17 cellular contexts compared by ENCODE assay signal in the genomic region with DNA sequence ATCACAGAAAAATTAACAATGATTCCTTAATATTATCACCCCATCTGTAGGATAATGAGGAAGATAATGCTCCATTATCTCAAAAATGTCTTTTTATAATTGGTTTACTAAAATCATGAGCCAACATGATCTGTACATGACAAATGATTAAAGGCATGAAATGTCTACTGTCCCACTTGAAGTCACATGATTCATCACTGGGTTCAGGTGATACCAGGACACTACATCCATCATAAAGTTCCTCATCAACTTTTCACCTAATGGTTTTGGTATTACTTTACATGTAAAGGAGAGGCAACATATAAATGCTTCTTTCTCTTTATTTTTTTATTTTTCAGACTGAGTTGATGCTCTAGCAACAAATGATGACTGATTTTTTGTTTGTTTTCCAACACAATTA.
DNase-seq lines count a peak whose midpoint lies in the region; ATAC-seq, FAIRE-seq and TF ChIP-seq lines count a peak whose summit lies in the region.
"Had no signal": no experiment of that assay in that cellular context is flagged by ENCODE, and none has a peak within 500 bp of the region (broad histone marks: within the 10 kb centered on the region; RNA-seq: fewer than 3 reads in every experiment).

No MANE protein-coding gene starts in this region.

- DNase-seq in activated CD4-positive, alpha-beta T cell treated with anti-CD3 and anti-CD28 coated beads, Interleukin-2, amount 10 ng/mL, durations not matched to agents 7 days and 5 days: no peak
- DNase-seq in activated CD4-positive, alpha-beta T cell treated with anti-CD3 and anti-CD28 coated beads for 4 hours: no peak
- DNase-seq in A549 (ENCODE audit: low read depth in 1 of 2, low spot score in 1 of 2) (no peak), T-helper 17 cell (no peak), astrocyte (ENCODE audit: low read depth) (no peak), SJCRH30 (no peak), NCI-H146 (lab: John Stamatoyannopoulos, UW) (no peak), Kasumi-1 (lab: John Stamatoyannopoulos, UW) (no peak)
- DNase-seq: AML-193, COR-L47, KG1, NCI-H1436, NCI-H2081, NCI-H510A had no signal

- H3K36me3 Mint-ChIP-seq in activated CD4-positive, alpha-beta T cell treated with anti-CD3 and anti-CD28 coated beads, Interleukin-2, amount 10 ng/mL, durations not matched to agents 7 days and 5 days (ENCODE audit: low read depth): peaks cover 70% of the 10 kb centered on the region
- H3K36me3 Mint-ChIP-seq in T-helper 17 cell (ENCODE audit: low read depth): peaks cover 17% of the 10 kb centered on the region
- peaks cover 23% of the 10 kb centered on the region for H3K36me3 Mint-ChIP-seq in astrocyte (ENCODE audit: low read depth, unreplicated experiment)

- peaks cover 5% of the 10 kb centered on the region for H4K20me1 ChIP-seq in astrocyte (ENCODE audit: insufficient read depth, low read length)

- no peak for TF ChIP-seq POLR2A in A549 (IDR thresholded peaks at IDR 0.05; ENCODE audit: low read length)

- H3K4me1 Mint-ChIP-seq in activated CD4-positive, alpha-beta T cell treated with anti-CD3 and anti-CD28 coated beads, Interleukin-2, amount 10 ng/mL, durations not matched to agents 7 days and 5 days: peaks cover 62% of the 10 kb centered on the region
- H3K4me1 Mint-ChIP-seq in T-helper 17 cell (peaks cover 16% of the 10 kb centered on the region), astrocyte (ENCODE audit: low read depth, unreplicated experiment) (peaks cover 29% of the 10 kb centered on the region)
- H3K4me1 Mint-ChIP-seq: CD14-positive monocyte had no signal

- no peak overlapping the region for H2AFZ ChIP-seq in astrocyte (ENCODE audit: low read depth, low read length)

- H3K9me3 ChIP-seq in A549: no peaks in the 10 kb centered on the region
- no peaks in the 10 kb centered on the region for H3K9me3 ChIP-seq in T-helper 17 cell (ENCODE audit: control insufficient read depth, low read length, poor library complexity, severe bottlenecking)
- H3K9me3 ChIP-seq in astrocyte (ENCODE audit: insufficient read depth, low read depth, low read length): no peaks in the 10 kb centered on the region
- H3K9me3 ChIP-seq in SJCRH30 (replicated peaks): no peaks in the 10 kb centered on the region

- peaks cover 40% of the 10 kb centered on the region for H3K36me3 ChIP-seq in astrocyte (ENCODE audit: insufficient read depth, low read length)
- H3K36me3 ChIP-seq in SJCRH30: peaks cover 33% of the 10 kb centered on the region

- no peak for TF ChIP-seq RAD21 in A549 (conservative IDR thresholded peaks at IDR 0.05 in 1 of 2, IDR thresholded peaks at IDR 0.05 in 1 of 2)

- no peak overlapping the region for H3K9ac ChIP-seq in astrocyte (ENCODE audit: low read length)

- no peak overlapping the region for H3K27ac ChIP-seq in A549
- H3K27ac ChIP-seq in astrocyte (ENCODE audit: low read depth, low read length): no peak overlapping the region
- no peak overlapping the region for H3K27ac ChIP-seq in SJCRH30

- no peak overlapping the region for H3K4me3 Mint-ChIP-seq in activated CD4-positive, alpha-beta T cell treated with anti-CD3 and anti-CD28 coated beads, Interleukin-2, amount 10 ng/mL, durations not matched to agents 7 days and 5 days
- H3K4me3 Mint-ChIP-seq in T-helper 17 cell: no peak overlapping the region
- no peak overlapping the region for H3K4me3 Mint-ChIP-seq in astrocyte (ENCODE audit: unreplicated experiment)
- H3K4me3 Mint-ChIP-seq: CD14-positive monocyte had no signal

- ATAC-seq in A549: no peak
- no peak for ATAC-seq in T-helper 17 cell

- H3K4me3 ChIP-seq in A549 (no peak overlapping the region), astrocyte (ENCODE audit: insufficient read depth, low read depth, low read length) (no peak overlapping the region), SJCRH30 (no peak overlapping the region)

- H3K27me3 ChIP-seq in astrocyte (ENCODE audit: insufficient read depth, low read length) (no peaks in the 10 kb centered on the region), SJCRH30 (no peaks in the 10 kb centered on the region)

- TF ChIP-seq CTCF in A549 (IDR thresholded peaks at IDR 0.05): no peak
- TF ChIP-seq CTCF in astrocyte (IDR thresholded peaks at IDR 0.05; ENCODE audit: insufficient read depth, low read depth, low read length): no peak

- POLR2A ChIA-PET in activated CD4-positive, alpha-beta T cell treated with anti-CD3 and anti-CD28 coated beads, Interleukin-2, amount 10 ng/mL, durations not matched to agents 7 days and 5 days (lab: Charles Lee): no interaction called here
- POLR2A ChIA-PET in A549 (lab: Yijun Ruan, JAX): no interaction called here

- CTCF ChIA-PET in activated CD4-positive, alpha-beta T cell treated with anti-CD3 and anti-CD28 coated beads, Interleukin-2, amount 10 ng/mL, durations not matched to agents 7 days and 5 days (lab: Charles Lee): no interaction called here
- CTCF ChIA-PET in A549 (lab: Yijun Ruan, JAX): no interaction called here

- no peak for FAIRE-seq in A549 (lab: Jason Lieb, UNC)
- no peak for FAIRE-seq in astrocyte (lab: Jason Lieb, UNC)
- FAIRE-seq: GM12892, H1 had no signal

- no peak overlapping the region for H3K4me2 ChIP-seq in A549
- H3K4me2 ChIP-seq in astrocyte (ENCODE audit: low read length): no peak overlapping the region

- peak overlapping the region; percentile 87 for H3K27ac Mint-ChIP-seq in activated CD4-positive, alpha-beta T cell treated with anti-CD3 and anti-CD28 coated beads, Interleukin-2, amount 10 ng/mL, durations not matched to agents 7 days and 5 days
- peak overlapping the region; percentile 32 for H3K27ac Mint-ChIP-seq in T-helper 17 cell
- peak overlapping the region; percentile 79 for H3K27ac Mint-ChIP-seq in astrocyte (ENCODE audit: unreplicated experiment)

- H3K4me1 ChIP-seq in A549: no peaks in the 10 kb centered on the region
- H3K4me1 ChIP-seq in astrocyte (ENCODE audit: insufficient read depth, low read length): peaks cover 21% of the 10 kb centered on the region
- no peaks in the 10 kb centered on the region for H3K4me1 ChIP-seq in SJCRH30

- H3K27me3 Mint-ChIP-seq in activated CD4-positive, alpha-beta T cell treated with anti-CD3 and anti-CD28 coated beads, Interleukin-2, amount 10 ng/mL, durations not matched to agents 7 days and 5 days: no peaks in the 10 kb centered on the region
- H3K27me3 Mint-ChIP-seq in T-helper 17 cell (no peaks in the 10 kb centered on the region), astrocyte (ENCODE audit: low read depth, unreplicated experiment) (no peaks in the 10 kb centered on the region)

- H3K79me2 ChIP-seq in astrocyte (ENCODE audit: insufficient read depth, low read length): no peaks in the 10 kb centered on the region

- TF ChIP-seq EP300 in A549 (IDR thresholded peaks at IDR 0.05): no peak

- no peaks in the 10 kb centered on the region for H3K9me3 Mint-ChIP-seq in activated CD4-positive, alpha-beta T cell treated with anti-CD3 and anti-CD28 coated beads, Interleukin-2, amount 10 ng/mL, durations not matched to agents 7 days and 5 days
- no peaks in the 10 kb centered on the region for H3K9me3 Mint-ChIP-seq in astrocyte (ENCODE audit: unreplicated experiment)
- H3K9me3 Mint-ChIP-seq: CD14-positive monocyte had no signal

TF ChIP-seq in A549, 52 proteins besides CTCF, POLR2A, EP300 and RAD21:
- TF ChIP-seq MAFK (IDR thresholded peaks at IDR 0.05; ENCODE audit: partially characterized antibody) (no peak), KDM5A (IDR thresholded peaks at IDR 0.05) (no peak)
- TF ChIP-seq, protein P1, sequence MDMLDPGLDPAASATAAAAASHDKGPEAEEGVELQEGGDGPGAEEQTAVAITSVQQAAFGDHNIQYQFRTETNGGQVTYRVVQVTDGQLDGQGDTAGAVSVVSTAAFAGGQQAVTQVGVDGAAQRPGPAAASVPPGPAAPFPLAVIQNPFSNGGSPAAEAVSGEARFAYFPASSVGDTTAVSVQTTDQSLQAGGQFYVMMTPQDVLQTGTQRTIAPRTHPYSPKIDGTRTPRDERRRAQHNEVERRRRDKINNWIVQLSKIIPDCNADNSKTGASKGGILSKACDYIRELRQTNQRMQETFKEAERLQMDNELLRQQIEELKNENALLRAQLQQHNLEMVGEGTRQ (IDR thresholded peaks at IDR 0.05): 0 out of 2 replicates have a peak, but pooled peaks have one; percentile 9

Comparison
In these comparisons a context has a peak if more than half of its experiments do, and no peak if none do; other contexts are left out.
1. H3K27ac Mint-ChIP-seq: peak in every context shown above with its lines; median percentile 87 in activated CD4-positive, alpha-beta T cell treated with anti-CD3 and anti-CD28 coated beads, Interleukin-2, amount 10 ng/mL, durations not matched to agents 7 days and 5 days; 79 in astrocyte; 32 in T-helper 17 cell.